ENCODE assay signal across 8 cellular contexts in genomic region chr12:57894577-57895292, GRCh38. TPM values are rescaled to one million over a fixed set of nuclear protein-coding genes. Genes with fewer than 3 reads are reported as not detected.
DNase-seq lines count a peak whose midpoint lies in the region; ATAC-seq and TF ChIP-seq lines count a peak whose summit lies in the region.

No MANE protein-coding gene starts in this region.

- H3K4me2 ChIP-seq in hepatocyte = peak overlapping the region; percentile 88

- DNase-seq in NCI-H146 (lab: John Stamatoyannopoulos, UW) = peak; percentile 8
- DNase-seq in NCI-H146 treated with DMSO at 0.1 percent for 48 hours (lab: John Stamatoyannopoulos, UW; ENCODE audit: unreplicated experiment) = no peak
- peak; percentile 28 for DNase-seq in SHP77 treated with DMSO at 0.1 percent for 48 hours (lab: John Stamatoyannopoulos, UW)
- DNase-seq in hepatocyte (ENCODE audit: low spot score) = no peak
- DNase-seq in suprapubic skin (ENCODE audit: low spot score in 2 of 2) = no peak
- DNase-seq in activated CD8-positive, alpha-beta memory T cell treated with anti-CD3 and anti-CD28 coated beads, Interleukin-2, amount 50 U/mL, for 48 hours = no peak
- no peak for DNase-seq in SW 1271 (lab: John Stamatoyannopoulos, UW)

- H3K9me3 ChIP-seq in hepatocyte (ENCODE audit: low read depth) = no peaks in the 10 kb centered on the region
- no peaks in the 10 kb centered on the region for H3K9me3 ChIP-seq in suprapubic skin

- peaks cover 15% of the 10 kb centered on the region for H3K79me2 ChIP-seq in hepatocyte

- H3K36me3 ChIP-seq in hepatocyte (replicated peaks; ENCODE audit: insufficient read depth, low read depth) (no peaks in the 10 kb centered on the region), suprapubic skin (no peaks in the 10 kb centered on the region)

- H3K4me1 ChIP-seq in hepatocyte (ENCODE audit: insufficient read depth) (peaks cover 73% of the 10 kb centered on the region), suprapubic skin (peaks cover 91% of the 10 kb centered on the region)

- H3K27me3 ChIP-seq in hepatocyte (no peaks in the 10 kb centered on the region), suprapubic skin (no peaks in the 10 kb centered on the region)

- peak overlapping the region; percentile 86 for H3K27ac ChIP-seq in hepatocyte
- peak overlapping the region; percentile 92 for H3K27ac ChIP-seq in suprapubic skin

- 83% methylated on average over 5 of the region's 5 CpGs for WGBS in hepatocyte (ENCODE audit: low lambda C conversion rate, missing lambda C conversion rate)
- 27% methylated on average over 5 of the region's 5 CpGs for WGBS in suprapubic skin

- no peaks in the 10 kb centered on the region for H3K9me2 ChIP-seq in hepatocyte (replicated peaks; ENCODE audit: insufficient read depth)

- TF ChIP-seq EP300 in suprapubic skin (IDR thresholded peaks at IDR 0.05) = no peak

- TF ChIP-seq CTCF in hepatocyte (IDR thresholded peaks at IDR 0.05; ENCODE audit: poor library complexity) (no peak), suprapubic skin (IDR thresholded peaks at IDR 0.05) (no peak)

- H4K20me1 ChIP-seq in hepatocyte (ENCODE audit: insufficient read depth, poor library complexity, severe bottlenecking) = no peaks in the 10 kb centered on the region

- H3K4me3 ChIP-seq in hepatocyte (no peak overlapping the region), suprapubic skin (peak overlapping the region; percentile 4)

- H2AFZ ChIP-seq in hepatocyte = no peak overlapping the region

- TF ChIP-seq POLR2A in suprapubic skin (IDR thresholded peaks at IDR 0.05) = no peak

- ATAC-seq in HG03565 (IDR thresholded peaks at IDR 0.05; ENCODE audit: unreplicated experiment) = no peak

RNA-seq across cellular contexts. Expression of gene ATP23, which starts 46.6 kb away (rescaled TPM):
- 6.8 and 13.7 TPM in 2 replicates for total RNA-seq in hepatocyte
- polyA plus RNA-seq in hepatocyte = 6.3 and 9.1 TPM in 2 replicates
- total RNA-seq in suprapubic skin = 10 to 100 TPM in 1 of 4 donors, 1 to 10 TPM in 3; 4.4 to 12.0 (median 7.5) TPM

RNA-seq across cellular contexts. Expression of gene CTDSP2, which starts 48.2 kb away (rescaled TPM):
- 96.8 and 107 TPM in 2 replicates for total RNA-seq in hepatocyte
- 59.3 and 75.9 TPM in 2 replicates for polyA plus RNA-seq in hepatocyte
- total RNA-seq in suprapubic skin = 100 to 1,000 TPM; 147 to 240 (median 215) TPM

Comparison
In these comparisons a context has a peak if more than half of its experiments do, and no peak if none do; other contexts are left out.
1. DNase-seq: peak in NCI-H146 (single experiment) and SHP77 treated with DMSO at 0.1 percent for 48 hours (single experiment); none in NCI-H146 treated with DMSO at 0.1 percent for 48 hours (single experiment), hepatocyte (single experiment), suprapubic skin (0 of 2), activated CD8-positive, alpha-beta memory T cell treated with anti-CD3 and anti-CD28 coated beads, Interleukin-2, amount 50 U/mL, for 48 hours (single experiment) and SW 1271 (0 of 2).